9 cellular contexts compared by ENCODE assay signal in genomic region chr14:49623941-49624806, GRCh38. TPM values are rescaled to one million over a fixed set of nuclear protein-coding genes. Genes with fewer than 3 reads are reported as not detected.
DNase-seq lines count a peak whose midpoint lies in the region; TF ChIP-seq lines count a peak whose summit lies in the region.
"Had no signal": no experiment of that assay in that cellular context is flagged by ENCODE, and none has a peak within 500 bp of the region (broad histone marks: within the 10 kb centered on the region; RNA-seq: fewer than 3 reads in every experiment).

No MANE protein-coding gene starts in this region.

- DNase-seq in GM13976 (ENCODE audit: low spot score) (peak; percentile 41), NB4 (ENCODE audit: low read depth) (no peak), mammary epithelial cell (peak; percentile 81), NK-92 (lab: John Stamatoyannopoulos, UW; ENCODE audit: unreplicated experiment) (no peak), GM19240 (ENCODE audit: insufficient read length, low spot score) (no peak), mesenteric fat pad (ENCODE audit: low spot score) (no peak), caudate nucleus (lab: John Stamatoyannopoulos, UW) (no peak)
- DNase-seq: stimulated activated CD4-positive, alpha-beta T cell treated with anti-CD3 and anti-CD28 coated beads, Interleukin-1b, Interleukin-23, amount 100 ng/mL, for 48 hours had no signal

- H2AFZ ChIP-seq in mammary epithelial cell (ENCODE audit: low read depth, low read length): no peak overlapping the region
- H2AFZ ChIP-seq in parathyroid adenoma: no peak overlapping the region

- peaks cover 20% of the 10 kb centered on the region for H3K4me1 ChIP-seq in mammary epithelial cell (ENCODE audit: insufficient read depth, low read length)
- H3K4me1 ChIP-seq in parathyroid adenoma: peaks cover 11% of the 10 kb centered on the region

- WGBS in mammary epithelial cell (ENCODE audit: low coverage, missing lambda C conversion rate): 20% methylated on average over 5 of the region's 6 CpGs

- dilution Hi-C loops in mammary epithelial cell (cut with HindIII; ENCODE audit: low sequenced_read_pairs): no loop called here

- in situ Hi-C loops in GM13976 (cut with MboI; ENCODE audit: low sequenced_read_pairs, unreplicated experiment): no loop called here
- in situ Hi-C loops in mammary epithelial cell (cut with MboI; ENCODE audit: low sequenced_read_pairs in 2 of 2): no loop called here

- H3K79me2 ChIP-seq in mammary epithelial cell (ENCODE audit: insufficient read depth, low read length) (peaks cover 83% of the 10 kb centered on the region), parathyroid adenoma (peaks cover 9% of the 10 kb centered on the region)

- intact Hi-C loops in mammary epithelial cell (cut with micrococcal nuclease): no loop called here

- BruUV-seq in mammary epithelial cell (replicated peaks; lab: Mats Ljungman, UMichigan): no TSS peak

- CTCF ChIA-PET in mammary epithelial cell (lab: Charles Lee; ENCODE audit: low non-redundant PET): interaction anchor here (0.6 to 0.7 kb wide), 2 partner anchors 163 to 1755 kb away, joined by 3 to 5 read pairs; no protein-coding TSS in a partner anchor

- H3K27ac ChIP-seq in mammary epithelial cell (ENCODE audit: insufficient read depth, low read depth, low read length) (peak overlapping the region; percentile 24), parathyroid adenoma (peak overlapping the region; percentile 8), caudate nucleus (ENCODE audit: low read depth, low read length) (no peak overlapping the region)

- no peaks in the 10 kb centered on the region for H4K20me1 ChIP-seq in mammary epithelial cell (ENCODE audit: insufficient read depth, low read length)

- H3K4me3 ChIP-seq in NB4 (ENCODE audit: low read depth, low read length) (peak overlapping the region; percentile 85), mammary epithelial cell (replicated peaks in 1 of 3; ENCODE audit: insufficient read depth in 1 of 3, low read depth in 2 of 3, low read length in 3 of 3) (no peak overlapping the region), parathyroid adenoma (ENCODE audit: low read depth, low read length) (no peak overlapping the region)

- H3K9me3 ChIP-seq in mammary epithelial cell (replicated peaks; ENCODE audit: insufficient read depth, low read length) (no peaks in the 10 kb centered on the region), parathyroid adenoma (ENCODE audit: control insufficient read depth, low read length) (no peaks in the 10 kb centered on the region)

- H3K27me3 ChIP-seq in mammary epithelial cell (ENCODE audit: insufficient read depth, low read length) (no peaks in the 10 kb centered on the region), parathyroid adenoma (ENCODE audit: control insufficient read depth, insufficient read depth, low read length) (no peaks in the 10 kb centered on the region)

- TF ChIP-seq POLR2A in NB4 (IDR thresholded peaks at IDR 0.05; ENCODE audit: extremely low read depth, insufficient read length): no peak

- no peak for TF ChIP-seq CTCF in GM13976 (IDR thresholded peaks at IDR 0.05; ENCODE audit: borderline replicate concordance, control extremely low read depth, extremely low read depth, insufficient read depth, missing control alignments)
- TF ChIP-seq CTCF in NB4 (IDR thresholded peaks at IDR 0.05; ENCODE audit: low read depth, low read length): no peak
- TF ChIP-seq CTCF in mammary epithelial cell (conservative IDR thresholded peaks at IDR 0.05 in 1 of 2, IDR thresholded peaks at IDR 0.05 in 1 of 2; ENCODE audit: extremely low read depth in 1 of 2, insufficient read depth in 1 of 2, low read depth in 1 of 2, low read length in 2 of 2): no peak
- TF ChIP-seq CTCF in parathyroid adenoma (IDR thresholded peaks at IDR 0.05): no peak

- H3K9ac ChIP-seq in mammary epithelial cell (ENCODE audit: insufficient read depth, low read length) (no peak overlapping the region), parathyroid adenoma (no peak overlapping the region)

- peaks cover 12% of the 10 kb centered on the region for H3K36me3 ChIP-seq in mammary epithelial cell (ENCODE audit: insufficient read depth, low read length)
- no peaks in the 10 kb centered on the region for H3K36me3 ChIP-seq in parathyroid adenoma (ENCODE audit: control insufficient read depth, insufficient read depth, low read length)

- peak overlapping the region; percentile 20 for H3K4me2 ChIP-seq in mammary epithelial cell (ENCODE audit: insufficient read depth, low read depth, low read length)
- H3K4me2 ChIP-seq in parathyroid adenoma (ENCODE audit: low read length): no peak overlapping the region

RNA-seq across cellular contexts. Expression of gene MGAT2, which starts 3.6 kb away (rescaled TPM):
- total RNA-seq in mammary epithelial cell (10 to 100 TPM; 40.5 to 41.8 TPM), mesenteric fat pad (36.5 TPM)
- 27.0 TPM for polyA plus RNA-seq in mammary epithelial cell
- 34.5 TPM for polyA minus RNA-seq in mammary epithelial cell

RNA-seq across cellular contexts. Expression of gene RPL36AL, which starts 3.7 kb away (rescaled TPM):
- 100 to 1,000 TPM in 1 of 2 donors, 10 to 100 TPM in 1; 78.7 to 214 TPM for total RNA-seq in mammary epithelial cell
- 372 TPM for polyA plus RNA-seq in mammary epithelial cell
- 49.3 TPM for polyA minus RNA-seq in mammary epithelial cell
- total RNA-seq in mesenteric fat pad: 138 TPM

RNA-seq across cellular contexts. Expression of gene DNAAF2, which starts 10.9 kb away (rescaled TPM):
- 10 to 100 TPM in 1 of 2 donors, 1 to 10 TPM in 1; 7.9 to 10.5 TPM for total RNA-seq in mammary epithelial cell
- polyA plus RNA-seq in mammary epithelial cell: 6.0 TPM
- polyA minus RNA-seq in mammary epithelial cell: 2.2 TPM
- 7.5 TPM for total RNA-seq in mesenteric fat pad

RNA-seq across cellular contexts. Expression of gene LRR1, which starts 25.4 kb away (rescaled TPM):
- 10 to 100 TPM in 1 of 2 donors, 1 to 10 TPM in 1; 8.3 to 20.7 TPM for total RNA-seq in mammary epithelial cell
- 18.0 TPM for polyA plus RNA-seq in mammary epithelial cell
- 14.0 TPM for polyA minus RNA-seq in mammary epithelial cell
- total RNA-seq in mesenteric fat pad: 12.0 TPM

RNA-seq across cellular contexts. Expression of gene RPS29, which starts 38.0 kb away (rescaled TPM):
- total RNA-seq in mammary epithelial cell: 1,000 to 10,000 TPM; 1,150 to 1,610 TPM
- polyA plus RNA-seq in mammary epithelial cell: 8,703 TPM
- polyA minus RNA-seq in mammary epithelial cell: 952 TPM
- 1,006 TPM for total RNA-seq in mesenteric fat pad

Comparison
In these comparisons a context has a peak if more than half of its experiments do, and no peak if none do; other contexts are left out.
1. DNase-seq: peak in GM13976 (single experiment) and mammary epithelial cell (single experiment); none in NB4 (single experiment), NK-92 (single experiment), GM19240 (single experiment), mesenteric fat pad (single experiment) and caudate nucleus (0 of 61).